ENCODE assay signal across 3 cellular contexts in genomic region chr5:41296066-41296465, GRCh38.
"Had no signal": no experiment of that assay in that cellular context is flagged by ENCODE, and none has a peak within 500 bp of the region (broad histone marks: within the 10 kb centered on the region; RNA-seq: fewer than 3 reads in every experiment).

No MANE protein-coding gene starts in this region.

- H3K4me3 ChIP-seq: GM12878 had no signal

- DNase-seq: GDM1, GF-D8 had no signal
